In genomic region chr9:116369706-116370105, GRCh38 we compare ENCODE assay signal across 17 cellular contexts.
A peak's percentile ranks its signal among the peaks of the same experiment; 100 is the strongest.
DNase-seq lines count a peak whose midpoint lies in the region; TF ChIP-seq lines count a peak whose summit lies in the region.
"Had no signal": no experiment of that assay in that cellular context is flagged by ENCODE, and none has a peak within 500 bp of the region (broad histone marks: within the 10 kb centered on the region; RNA-seq: fewer than 3 reads in every experiment).

No MANE protein-coding gene starts in this region.

- H2BK120ac ChIP-seq in trophoblast cell (ENCODE audit: insufficient read depth, low read length, poor library complexity) = no peak overlapping the region

- no peak overlapping the region for H3K9ac ChIP-seq in trophoblast cell (ENCODE audit: low read length)

- WGBS in trophoblast cell (ENCODE audit: extremely low coverage, insufficient coverage, insufficient read length) = no CpG with 5 or more reads among the region's 5 CpGs

- H3K9me3 Mint-ChIP-seq in glutamatergic neuron (ENCODE audit: unreplicated experiment) = peaks cover 14% of the 10 kb centered on the region
- H3K9me3 Mint-ChIP-seq: HFFc6 had no signal

- H3K79me2 ChIP-seq in trophoblast cell (ENCODE audit: control insufficient read depth, insufficient read depth, low read length, poor library complexity) = no peaks in the 10 kb centered on the region

- H4K91ac ChIP-seq in trophoblast cell (ENCODE audit: low read depth, low read length) = no peak overlapping the region

- CTCF ChIA-PET in AG04450 (lab: Charles Lee) = interaction anchor here (0.6 kb wide), 1 partner anchor 96 kb away, joined by 3 read pairs; no protein-coding TSS in a partner anchor

- peak overlapping the region; percentile 12 for H3K4me3 Mint-ChIP-seq in glutamatergic neuron (ENCODE audit: unreplicated experiment)
- H3K4me3 Mint-ChIP-seq: B cell; CD4-positive, alpha-beta memory T cell; HFFc6 had no signal

- no peak overlapping the region for H2BK12ac ChIP-seq in trophoblast cell (ENCODE audit: low read length)

- no peaks in the 10 kb centered on the region for H3K79me1 ChIP-seq in trophoblast cell (ENCODE audit: low read length)

- H2AK5ac ChIP-seq in trophoblast cell (ENCODE audit: low read length) = no peak overlapping the region

- H2BK5ac ChIP-seq in trophoblast cell (ENCODE audit: low read depth, low read length, poor library complexity) = no peak overlapping the region

- no peak for TF ChIP-seq CTCF in AG04450 (IDR thresholded peaks at IDR 0.05; ENCODE audit: low read depth, low read length)
- TF ChIP-seq CTCF in glutamatergic neuron (IDR thresholded peaks at IDR 0.05; ENCODE audit: partially characterized antibody, unreplicated experiment) = no peak

- H3K27ac ChIP-seq in AG04450 (ENCODE audit: low read depth, low read length) (peak overlapping the region; percentile 1), trophoblast cell (ENCODE audit: low read depth, low read length) (no peak overlapping the region)
- H3K27ac ChIP-seq: C4-2B, HL-60 had no signal

- H3K4me2 ChIP-seq in trophoblast cell (ENCODE audit: low read length) = no peak overlapping the region

- peak overlapping the region; percentile 70 for H3K27ac Mint-ChIP-seq in glutamatergic neuron (ENCODE audit: unreplicated experiment)
- H3K27ac Mint-ChIP-seq: B cell; CD4-positive, alpha-beta memory T cell; HFFc6 had no signal

- no peak overlapping the region for H3K23ac ChIP-seq in trophoblast cell (ENCODE audit: low read length)

- H3K4ac ChIP-seq in trophoblast cell (ENCODE audit: low read depth, low read length) = no peak overlapping the region

- H3K4me3 ChIP-seq in AG04450 (ENCODE audit: low read depth, low read length) = no peak overlapping the region
- no peak overlapping the region for H3K4me3 ChIP-seq in trophoblast cell (ENCODE audit: low read depth, low read length)
- H3K4me3 ChIP-seq: GM12878 had no signal

- H3K4me1 ChIP-seq in trophoblast cell (ENCODE audit: control insufficient read depth in 1 of 2, insufficient read depth in 2 of 2, low read length in 2 of 2) = peaks cover 2 to 5% of the 10 kb centered on the region in 2 experiments

- peaks cover 0 to 10% of the 10 kb centered on the region in 2 experiments for H3K36me3 ChIP-seq in trophoblast cell (ENCODE audit: control insufficient read depth in 1 of 2, insufficient read depth in 2 of 2, low read length in 2 of 2)

- no peaks in the 10 kb centered on the region for H3K9me3 ChIP-seq in AG04450 (ENCODE audit: control insufficient read depth, insufficient read depth, low read length)
- H3K9me3 ChIP-seq in trophoblast cell (ENCODE audit: insufficient read depth, low read depth, low read length) = peaks cover 3% of the 10 kb centered on the region

- peaks cover 3% of the 10 kb centered on the region for H3K36me3 Mint-ChIP-seq in glutamatergic neuron (ENCODE audit: unreplicated experiment)
- H3K36me3 Mint-ChIP-seq: CD4-positive, alpha-beta memory T cell had no signal

- POLR2A ChIA-PET in AG04450 (lab: Yijun Ruan, JAX) = no interaction called here

- H3K27me3 ChIP-seq in AG04450 (ENCODE audit: control insufficient read depth, insufficient read depth, low read length) = no peaks in the 10 kb centered on the region
- no peaks in the 10 kb centered on the region for H3K27me3 ChIP-seq in trophoblast cell (ENCODE audit: insufficient read depth, low read length)

- H2AFZ ChIP-seq in trophoblast cell (ENCODE audit: insufficient read depth, low read length, poor library complexity) = no peak overlapping the region

- DNase-seq in AG04450 (ENCODE audit: low read depth, low spot score) (no peak), SK-N-DZ (ENCODE audit: low spot score) (peak; percentile 56), glutamatergic neuron (peak; percentile 66), trophoblast cell (peak; percentile 59 to 62), amniotic stem cell (lab: John Stamatoyannopoulos, UW) (no peak), NCI-H524 treated with DMSO at 0.1 percent for 48 hours (lab: John Stamatoyannopoulos, UW) (no peak), germinal center (ENCODE audit: low spot score) (no peak)
- DNase-seq in activated naive CD4-positive, alpha-beta T cell treated with anti-CD3 and anti-CD28 coated beads, Interleukin-2, amount 50 U/mL, for 16 hours = no peak
- DNase-seq: ACHN; CD4-positive, alpha-beta memory T cell; DMS79; HCEC 1CT; HFFc6 had no signal

- no peak overlapping the region for H3K18ac ChIP-seq in trophoblast cell (ENCODE audit: low read length)

- peaks cover 5% of the 10 kb centered on the region for H3K27me3 Mint-ChIP-seq in glutamatergic neuron (ENCODE audit: unreplicated experiment)
- H3K27me3 Mint-ChIP-seq: B cell; CD4-positive, alpha-beta memory T cell had no signal

- no peak overlapping the region for H4K12ac ChIP-seq in trophoblast cell (ENCODE audit: low read depth, low read length)

- H4K8ac ChIP-seq in trophoblast cell (ENCODE audit: low read depth, low read length) = no peak overlapping the region

- no peak overlapping the region for H3K14ac ChIP-seq in trophoblast cell (ENCODE audit: low read length)

- peaks cover 19% of the 10 kb centered on the region for H3K4me1 Mint-ChIP-seq in glutamatergic neuron (ENCODE audit: low read depth, unreplicated experiment)
- H3K4me1 Mint-ChIP-seq: B cell; CD4-positive, alpha-beta memory T cell had no signal

Comparison
In these comparisons a context has a peak if more than half of its experiments do, and no peak if none do; other contexts are left out.
1. DNase-seq: peak in SK-N-DZ (single experiment), glutamatergic neuron (single experiment) and trophoblast cell (2 of 2); none in AG04450 (single experiment), activated naive CD4-positive, alpha-beta T cell treated with anti-CD3 and anti-CD28 coated beads, Interleukin-2, amount 50 U/mL, for 16 hours (single experiment), amniotic stem cell (single experiment), NCI-H524 treated with DMSO at 0.1 percent for 48 hours (single experiment) and germinal center (single experiment).